In the genomic region with DNA sequence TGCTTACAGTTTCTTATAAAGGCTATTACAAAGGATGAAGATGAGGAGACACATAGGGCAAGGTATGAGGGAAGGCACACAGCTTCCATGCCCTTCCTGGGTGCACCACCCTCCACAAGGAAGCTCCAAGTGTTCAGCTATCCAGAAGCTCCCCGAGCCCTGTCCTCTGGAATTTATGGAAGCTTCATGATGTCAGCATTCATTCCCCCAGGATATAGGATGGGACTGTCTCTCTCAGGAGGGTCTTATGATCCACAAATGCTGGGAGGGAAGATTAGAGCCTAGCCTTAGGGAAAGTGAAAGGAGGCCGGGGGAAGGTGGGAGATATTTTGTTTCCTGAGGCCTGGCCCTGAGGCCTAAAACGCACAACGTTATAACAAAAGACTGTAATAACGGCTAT, we compare ENCODE assay signal across 23 cellular contexts.
"Had no signal": no experiment of that assay in that cellular context is flagged by ENCODE, and none has a peak within 500 bp of the region (broad histone marks: within the 10 kb centered on the region; RNA-seq: fewer than 3 reads in every experiment).

No MANE protein-coding gene starts in this region.

- H3K27ac ChIP-seq: gastroesophageal sphincter, heart right ventricle, lower lobe of right lung, neutrophil, parathyroid adenoma, right lobe of liver, thoracic aorta, tibial nerve, upper lobe of right lung, uterus had no signal

- H3K27me3 Mint-ChIP-seq: progenitor cell of endocrine pancreas had no signal

- H3K27me3 ChIP-seq: gastroesophageal sphincter, heart right ventricle, neutrophil, right lobe of liver, tibial nerve, upper lobe of right lung, uterus had no signal

- H3K4me3 ChIP-seq: gastroesophageal sphincter, heart right ventricle, lower lobe of right lung, right lobe of liver, thoracic aorta, tibial nerve, upper lobe of right lung, uterus had no signal

- H3K4me3 Mint-ChIP-seq: natural killer cell; neural crest cell; stimulated activated naive B cell treated with anti-CD40 and anti-IgM and Interleukin-4, amounts not matched to agents 10 μg/mL and 1 μg/mL and 100 μg/mL, for 72 hours; stimulated activated naive CD8-positive, alpha-beta T cell treated with anti-CD3 and anti-CD28 coated beads, Interleukin-15, Interleukin-2, amounts not matched to agents 100 ng/mL and 50 ng/mL, for 24 hours had no signal

- H3K9me3 ChIP-seq: gastroesophageal sphincter, heart right ventricle, lower lobe of right lung, neutrophil, right lobe of liver, thoracic aorta, tibial nerve, upper lobe of right lung, uterus had no signal

- H3K4me1 Mint-ChIP-seq: natural killer cell; stimulated activated naive B cell treated with anti-CD40 and anti-IgM and Interleukin-4, amounts not matched to agents 10 μg/mL and 1 μg/mL and 100 μg/mL, for 72 hours had no signal

- H3K9me3 Mint-ChIP-seq: natural killer cell; neural crest cell; stimulated activated naive B cell treated with anti-CD40 and anti-IgM and Interleukin-4, amounts not matched to agents 10 μg/mL and 1 μg/mL and 100 μg/mL, for 72 hours; stimulated activated naive CD8-positive, alpha-beta T cell treated with anti-CD3 and anti-CD28 coated beads, Interleukin-15, Interleukin-2, amounts not matched to agents 100 ng/mL and 50 ng/mL, for 24 hours had no signal

- FAIRE-seq: keratinocyte had no signal

- H3K36me3 ChIP-seq: lower lobe of right lung, neutrophil, right lobe of liver, thoracic aorta, upper lobe of right lung, uterus had no signal

- H3K4me1 ChIP-seq: lower lobe of right lung, parathyroid adenoma, right lobe of liver, tibial nerve, upper lobe of right lung, uterus had no signal

- H3K79me2 ChIP-seq: parathyroid adenoma had no signal

- ATAC-seq: gastroesophageal sphincter; heart right ventricle; left ventricle myocardium superior; lower lobe of right lung; natural killer cell; right lobe of liver; stimulated activated naive B cell treated with anti-CD40 and anti-IgM and Interleukin-4, amounts not matched to agents 10 μg/mL and 1 μg/mL and 100 μg/mL, for 72 hours; upper lobe of right lung had no signal

- DNase-seq: cortex of kidney; foreskin fibroblast; heart right ventricle; hippocampal formation; left ventricle myocardium superior; lower lobe of right lung; natural killer cell; right lobe of liver; small intestine; stimulated activated CD4-positive, alpha-beta T cell treated with anti-CD3 and anti-CD28 coated beads, Interleukin-15, amount 100 ng/mL, for 24 hours; stimulated activated CD4-positive, alpha-beta T cell treated with anti-CD3 and anti-CD28 coated beads, Interleukin-2, amount 100 ng/mL, for 48 hours; stimulated activated naive B cell treated with anti-CD40 and anti-IgM and Interleukin-4, amounts not matched to agents 10 μg/mL and 1 μg/mL and 100 μg/mL, for 72 hours; upper lobe of right lung; uterus had no signal

- H3K9ac ChIP-seq: parathyroid adenoma had no signal

- H3K36me3 Mint-ChIP-seq: natural killer cell; stimulated activated naive B cell treated with anti-CD40 and anti-IgM and Interleukin-4, amounts not matched to agents 10 μg/mL and 1 μg/mL and 100 μg/mL, for 72 hours had no signal

- H3K27ac Mint-ChIP-seq: natural killer cell; progenitor cell of endocrine pancreas; stimulated activated naive B cell treated with anti-CD40 and anti-IgM and Interleukin-4, amounts not matched to agents 10 μg/mL and 1 μg/mL and 100 μg/mL, for 72 hours; stimulated activated naive CD8-positive, alpha-beta T cell treated with anti-CD3 and anti-CD28 coated beads, Interleukin-15, Interleukin-2, amounts not matched to agents 100 ng/mL and 50 ng/mL, for 24 hours had no signal
